In the genomic region with DNA sequence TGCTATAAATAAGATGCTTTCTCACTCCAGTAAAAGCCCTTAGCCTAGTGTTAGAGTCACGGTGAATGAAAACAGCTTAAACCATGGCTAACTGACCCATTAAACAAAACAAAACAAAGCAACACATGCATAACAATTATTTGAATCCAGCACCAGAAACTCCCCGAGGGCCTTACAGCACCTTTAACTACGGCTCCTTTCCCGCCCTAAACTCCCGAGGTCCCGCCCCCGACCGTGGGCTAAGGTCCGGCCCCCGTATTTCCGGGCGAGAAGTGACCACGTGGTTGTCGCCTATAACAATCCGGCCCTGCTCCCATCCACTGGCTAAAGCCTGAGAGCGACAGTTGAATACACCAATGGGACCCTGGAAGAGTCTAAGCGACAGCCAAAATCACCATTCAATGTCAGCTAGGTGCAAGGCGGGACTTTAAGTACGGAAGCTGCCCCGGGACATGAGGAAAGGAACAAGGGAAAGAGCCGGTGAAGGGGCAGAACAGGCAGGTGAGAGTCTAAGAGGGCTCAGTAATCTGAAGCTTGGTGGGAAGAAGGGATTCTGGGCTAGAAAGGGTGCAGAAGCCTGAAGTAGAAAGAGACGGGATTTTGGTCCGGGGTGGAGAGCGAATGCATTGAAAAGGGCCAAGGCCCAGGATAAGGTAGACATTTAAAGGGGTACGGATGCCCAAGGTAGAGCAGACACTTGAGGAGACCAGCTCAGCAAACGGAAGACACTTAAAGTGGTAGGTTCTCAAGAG, we compare ENCODE assay signal across 8 cellular contexts. TPM values are rescaled to one million over a fixed set of nuclear protein-coding genes. Genes with fewer than 3 reads are reported as not detected.
DNase-seq lines count a peak whose midpoint lies in the region; ATAC-seq and TF ChIP-seq lines count a peak whose summit lies in the region.

TSS of gene FLAD1 (plus strand) at position 448 of the 752 bp plus-strand sequence. CDS start 351 bp downstream, outside the sequence.

- H3K9ac ChIP-seq in mucosa of rectum (ENCODE audit: low read depth in 1 of 2, low read length in 2 of 2): peak within 1 kb of the TSS; percentile 76 to 92

- no peaks in the 10 kb centered on the region for H3K4me1 ChIP-seq in esophagus (ENCODE audit: control insufficient read depth in 2 of 2, insufficient read depth in 2 of 2, low read length in 1 of 2)
- H3K4me1 ChIP-seq in mucosa of rectum (ENCODE audit: control insufficient read depth in 2 of 2, insufficient read depth in 2 of 2, low read length in 2 of 2): peaks cover 15% of the 10 kb centered on the region in 2 donors

- peak; percentile 97 for ATAC-seq in GM21737 (IDR thresholded peaks at IDR 0.05; ENCODE audit: unreplicated experiment)

- H3K27ac ChIP-seq in esophagus (ENCODE audit: low read depth in 2 of 2, low read length in 1 of 2) (peak within 1 kb of the TSS; percentile 80 to 90), mucosa of rectum (ENCODE audit: low read depth in 2 of 2, low read length in 2 of 2) (peak within 1 kb of the TSS; percentile 53 to 66)

- peak within 1 kb of the TSS; percentile 64 to 91 for H3K4me3 ChIP-seq in esophagus (ENCODE audit: low read depth in 1 of 2, low read length in 2 of 2)
- peak within 1 kb of the TSS; percentile 83 to 99 for H3K4me3 ChIP-seq in mucosa of rectum (ENCODE audit: low read length in 2 of 2)

- H3K27me3 ChIP-seq in esophagus (ENCODE audit: control insufficient read depth in 1 of 2, insufficient read depth in 2 of 2, low read length in 2 of 2) (no peaks in the 10 kb centered on the region), mucosa of rectum (ENCODE audit: control insufficient read depth in 2 of 2, insufficient read depth in 2 of 2, low read length in 2 of 2) (no peaks in the 10 kb centered on the region)

- DNase-seq in DMS53 treated with DMSO at 0.1 percent for 48 hours (lab: John Stamatoyannopoulos, UW; ENCODE audit: unreplicated experiment) (peak; percentile 99), KG1 (lab: John Stamatoyannopoulos, UW) (peak; percentile 98)
- peak; percentile 89 for DNase-seq in activated T-cell treated with anti-CD3 and anti-CD28 coated beads, Interleukin-2, amount 50 U/mL, for 1 hour
- peak; percentile 80 to 88 for DNase-seq in stimulated activated CD8-positive, alpha-beta memory T cell treated with anti-CD3 and anti-CD28 coated beads, Interleukin-4, amount 100 ng/mL, for 4 hours (ENCODE audit: low read depth in 2 of 2, low spot score in 1 of 2)

- 1% methylated on average over 26 of the region's 26 CpGs for WGBS in esophagus, 2 donors

- H3K36me3 ChIP-seq in esophagus (ENCODE audit: control insufficient read depth in 2 of 2, insufficient read depth in 2 of 2, low read length in 1 of 2) (peaks cover 5 to 7% of the 10 kb centered on the region in 2 donors), mucosa of rectum (ENCODE audit: control insufficient read depth in 2 of 2, insufficient read depth in 2 of 2, low read length in 2 of 2) (peaks cover under 1 to 9% of the 10 kb centered on the region in 2 donors)

- no peaks in the 10 kb centered on the region for H3K9me3 ChIP-seq in esophagus (ENCODE audit: control insufficient read depth in 2 of 2, insufficient read depth in 1 of 2, low read depth in 1 of 2, low read length in 1 of 2)
- no peaks in the 10 kb centered on the region for H3K9me3 ChIP-seq in mucosa of rectum (ENCODE audit: control insufficient read depth in 2 of 2, low read length in 2 of 2)

TF ChIP-seq in PFSK-1, 5 proteins besides CTCF, POLR2A, EP300 and RAD21:
- TF ChIP-seq POLR2AphosphoS5 (IDR thresholded peaks at IDR 0.05; ENCODE audit: low read depth, low read length) (peak; percentile 81), TAF1 (IDR thresholded peaks at IDR 0.05; ENCODE audit: borderline replicate concordance, insufficient read depth, low read length) (no peak; the same call in 1 of the 2 replicates)

RNA-seq across cellular contexts. Expression of gene FLAD1, which starts in this region (rescaled TPM):
- polyA plus RNA-seq in PFSK-1 (2012; ENCODE audit: insufficient read length, low read depth): 94.8 TPM
- 10 to 100 TPM; 27.1 TPM for polyA plus RNA-seq in esophagus

Comparison
In these comparisons a context has a peak if more than half of its experiments do, and no peak if none do; other contexts are left out.
1. Peak in every context shown above with its lines: DNase-seq, ATAC-seq, H3K4me3 ChIP-seq and H3K27ac ChIP-seq.